In the genomic region with DNA sequence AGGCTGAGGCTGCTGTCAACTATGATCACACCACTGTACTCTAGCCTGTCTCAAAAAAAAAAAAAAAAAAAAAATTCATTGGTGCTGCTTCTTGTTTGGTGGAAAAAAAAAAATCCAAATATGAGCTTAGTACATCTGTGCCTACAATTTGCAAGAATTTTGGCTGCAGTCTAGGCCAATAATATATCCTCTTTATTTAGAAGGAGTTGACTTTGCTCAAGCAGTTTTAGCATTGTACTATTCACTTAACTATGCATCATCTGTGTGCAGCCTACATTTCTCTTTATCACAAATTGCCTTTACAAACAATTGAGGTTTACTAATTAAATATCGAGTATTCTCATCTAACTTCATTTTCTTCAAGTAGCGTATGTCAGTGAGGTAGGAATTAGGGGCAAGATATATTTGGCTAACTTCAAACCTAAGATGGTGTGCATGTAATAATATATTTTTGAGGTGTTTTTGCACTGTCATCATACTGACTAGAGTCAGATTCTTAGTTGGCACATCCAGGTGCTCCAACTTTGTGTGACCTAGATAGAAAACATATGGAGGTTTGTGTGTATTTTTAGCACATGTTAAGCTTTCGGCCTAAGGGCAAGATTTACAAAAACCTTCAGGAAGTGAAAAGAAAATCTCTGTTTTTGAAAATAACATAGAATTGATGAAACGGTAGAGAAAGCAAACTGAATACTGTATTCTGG, we compare ENCODE assay signal across 17 cellular contexts. TPM values are rescaled to one million over a fixed set of nuclear protein-coding genes. Genes with fewer than 3 reads are reported as not detected.
DNase-seq lines count a peak whose midpoint lies in the region; ATAC-seq and TF ChIP-seq lines count a peak whose summit lies in the region.
"Had no signal": no experiment of that assay in that cellular context is flagged by ENCODE, and none has a peak within 500 bp of the region (broad histone marks: within the 10 kb centered on the region; RNA-seq: fewer than 3 reads in every experiment).

No MANE protein-coding gene starts in this region.

- DNase-seq in H4 (ENCODE audit: low spot score) (peak; percentile 45), SJSA1 (ENCODE audit: low read depth in 1 of 2, low spot score in 2 of 2) (peak in 1 of 2 experiments; percentile 6), fibroblast of peridontal ligament (ENCODE audit: extremely low read depth) (peak; percentile 48), KBM-7 (no peak), SKM-1 (lab: John Stamatoyannopoulos, UW; ENCODE audit: unreplicated experiment) (no peak), erythroblast (lab: John Stamatoyannopoulos, UW) (no peak)
- no peak for DNase-seq in natural killer cell treated with Interleukin-12 subunit alpha and Interleukin-12 subunit beta and Interleukin-15 and Interleukin-18, amount 100 ng/mL, for 72 hours (ENCODE audit: low spot score)
- DNase-seq: activated CD8-positive, alpha-beta memory T cell treated with anti-CD3 and anti-CD28 coated beads, Interleukin-2, amount 10 ng/mL, durations not matched to agents 7 days and 5 days; activated gamma-delta T cell treated with Interleukin-2 at 50 U/mL for 16 hours; effector memory CD8-positive, alpha-beta T cell; stimulated activated naive CD4-positive, alpha-beta T cell; T-cell; upper lobe of right lung had no signal

- no peaks in the 10 kb centered on the region for H3K27me3 ChIP-seq in SJSA1 (replicated peaks)
- H3K27me3 ChIP-seq: neutrophil, upper lobe of right lung had no signal

- in situ Hi-C loops in KBM-7 (cut with MboI; ENCODE audit: low pct_unique_long_range_greater_than_20kb, low sequenced_read_pairs), result no loop called here

- H3K27ac ChIP-seq in 22Rv1 (peak overlapping the region; percentile 19; the same call in 1 of the 2 replicates), SJSA1 (peak overlapping the region; percentile 71)
- H3K27ac ChIP-seq: neutrophil, upper lobe of right lung had no signal

- H3K36me3 ChIP-seq in SJSA1, result no peaks in the 10 kb centered on the region
- H3K36me3 ChIP-seq: neutrophil, upper lobe of right lung had no signal

- no peak overlapping the region for H3K4me3 ChIP-seq in SJSA1
- H3K4me3 ChIP-seq: smooth muscle cell, upper lobe of right lung had no signal

- ATAC-seq in natural killer cell treated with Interleukin-12 subunit alpha and Interleukin-12 subunit beta and Interleukin-15 and Interleukin-18, amount 100 ng/mL, for 72 hours, result no peak
- ATAC-seq: activated CD8-positive, alpha-beta memory T cell treated with anti-CD3 and anti-CD28 coated beads, Interleukin-2, amount 10 ng/mL, durations not matched to agents 7 days and 5 days; effector memory CD8-positive, alpha-beta T cell; T-cell; upper lobe of right lung had no signal

- H3K27me3 Mint-ChIP-seq in natural killer cell treated with Interleukin-12 subunit alpha and Interleukin-12 subunit beta and Interleukin-15 and Interleukin-18, amount 100 ng/mL, for 72 hours, result no peaks in the 10 kb centered on the region
- H3K27me3 Mint-ChIP-seq: activated CD8-positive, alpha-beta memory T cell treated with anti-CD3 and anti-CD28 coated beads, Interleukin-2, amount 10 ng/mL, durations not matched to agents 7 days and 5 days; effector memory CD8-positive, alpha-beta T cell; memory B cell; T-cell had no signal

- no peak for TF ChIP-seq POLR2A in erythroblast (IDR thresholded peaks at IDR 0.05; ENCODE audit: low read length)

- no peaks in the 10 kb centered on the region for H3K9me3 ChIP-seq in SJSA1 (replicated peaks)
- H3K9me3 ChIP-seq: neutrophil, upper lobe of right lung had no signal

- H3K4me1 Mint-ChIP-seq in natural killer cell treated with Interleukin-12 subunit alpha and Interleukin-12 subunit beta and Interleukin-15 and Interleukin-18, amount 100 ng/mL, for 72 hours (ENCODE audit: low read depth in 2 of 2), result peaks cover 0 to 3% of the 10 kb centered on the region in 2 donors

- no peaks in the 10 kb centered on the region for H3K36me3 Mint-ChIP-seq in natural killer cell treated with Interleukin-12 subunit alpha and Interleukin-12 subunit beta and Interleukin-15 and Interleukin-18, amount 100 ng/mL, for 72 hours

- no peak overlapping the region for H3K4me3 Mint-ChIP-seq in natural killer cell treated with Interleukin-12 subunit alpha and Interleukin-12 subunit beta and Interleukin-15 and Interleukin-18, amount 100 ng/mL, for 72 hours
- H3K4me3 Mint-ChIP-seq: activated CD8-positive, alpha-beta memory T cell treated with anti-CD3 and anti-CD28 coated beads, Interleukin-2, amount 10 ng/mL, durations not matched to agents 7 days and 5 days; effector memory CD8-positive, alpha-beta T cell; memory B cell; T-cell had no signal

- peaks cover 16% of the 10 kb centered on the region for H3K4me1 ChIP-seq in SJSA1 (replicated peaks)
- H3K4me1 ChIP-seq: upper lobe of right lung had no signal

- no peak overlapping the region for H3K27ac Mint-ChIP-seq in natural killer cell treated with Interleukin-12 subunit alpha and Interleukin-12 subunit beta and Interleukin-15 and Interleukin-18, amount 100 ng/mL, for 72 hours
- H3K27ac Mint-ChIP-seq: activated CD8-positive, alpha-beta memory T cell treated with anti-CD3 and anti-CD28 coated beads, Interleukin-2, amount 10 ng/mL, durations not matched to agents 7 days and 5 days; memory B cell; T-cell had no signal

- no peak for TF ChIP-seq CTCF in 22Rv1 (IDR thresholded peaks at IDR 0.05)

- no peaks in the 10 kb centered on the region for H3K9me3 Mint-ChIP-seq in natural killer cell treated with Interleukin-12 subunit alpha and Interleukin-12 subunit beta and Interleukin-15 and Interleukin-18, amount 100 ng/mL, for 72 hours
- H3K9me3 Mint-ChIP-seq: effector memory CD8-positive, alpha-beta T cell; memory B cell; T-cell had no signal

RNA-seq across cellular contexts. Expression of gene PMS1, which starts 51.8 kb away (rescaled TPM):
- 12.7 and 17.5 TPM in 2 replicates for total RNA-seq in H4 (2014; rRNA removed; shearing (Covaris generic))
- 23.4 and 27.9 TPM in 2 replicates for total RNA-seq in SJSA1 (2014; rRNA removed; shearing (Covaris generic))
- 10 to 100 TPM; 37.1 to 54.0 TPM for total RNA-seq in natural killer cell treated with Interleukin-12 subunit alpha and Interleukin-12 subunit beta and Interleukin-15 and Interleukin-18, amount 100 ng/mL, for 72 hours

RNA-seq across cellular contexts. Expression of gene ORMDL1, which starts 51.9 kb away (rescaled TPM):
- total RNA-seq in H4 (2014; rRNA removed; shearing (Covaris generic)), result 84.6 and 91.4 TPM in 2 replicates
- 94.5 and 109 TPM in 2 replicates for total RNA-seq in SJSA1 (2014; rRNA removed; shearing (Covaris generic))
- 10 to 100 TPM; 73.1 to 94.4 TPM for total RNA-seq in natural killer cell treated with Interleukin-12 subunit alpha and Interleukin-12 subunit beta and Interleukin-15 and Interleukin-18, amount 100 ng/mL, for 72 hours

Comparison
In these comparisons a context has a peak if more than half of its experiments do, and no peak if none do; other contexts are left out.
1. DNase-seq: peak in H4 (single experiment) and fibroblast of peridontal ligament (single experiment); none in natural killer cell treated with Interleukin-12 subunit alpha and Interleukin-12 subunit beta and Interleukin-15 and Interleukin-18, amount 100 ng/mL, for 72 hours (single experiment), KBM-7 (single experiment), SKM-1 (single experiment) and erythroblast (0 of 2).